ENCODE assay signal across 8 cellular contexts in genomic region chr22:17774206-17774927, GRCh38. TPM values are rescaled to one million over a fixed set of nuclear protein-coding genes. Genes with fewer than 3 reads are reported as not detected.
A peak's percentile ranks its signal among the peaks of the same experiment; 100 is the strongest.
DNase-seq lines count a peak whose midpoint lies in the region; ATAC-seq and TF ChIP-seq lines count a peak whose summit lies in the region.

Gene BID, minus strand, starts transcription at chr22:17774469. Its CDS starts 24,353 bp downstream, at chr22:17750116.

- intact Hi-C loops in MCF 10A (cut with micrococcal nuclease) = no loop called here

- no peaks in the 10 kb centered on the region for H3K9me3 Mint-ChIP-seq in MCF 10A (ENCODE audit: unreplicated experiment)

- H3K4me1 Mint-ChIP-seq in MCF 10A (ENCODE audit: insufficient read depth, unreplicated experiment) = peaks cover 11% of the 10 kb centered on the region

- H3K9ac ChIP-seq in iPS-20b (ENCODE audit: low read depth, low read length) (peak within 1 kb of the TSS; percentile 76; the same call in 1 of the 2 replicates), skeletal muscle tissue (ENCODE audit: low read depth in 1 of 3, low read length in 3 of 3) (peak within 1 kb of the TSS in 2 of 3 donors; percentile 38 to 73)

- no peaks in the 10 kb centered on the region for H3K27me3 Mint-ChIP-seq in MCF 10A (ENCODE audit: insufficient read depth, unreplicated experiment)

- no peak within 1 kb of the TSS for H3K27ac ChIP-seq in SJCRH30
- no peak within 1 kb of the TSS for H3K27ac ChIP-seq in iPS-20b (ENCODE audit: low read length)
- no peak within 1 kb of the TSS for H3K27ac ChIP-seq in skeletal muscle tissue (ENCODE audit: low read depth, low read length)

- POLR2A ChIA-PET in MCF 10A (lab: Yijun Ruan, JAX) = interaction anchor here (0.6 to 3.3 kb wide), 3 partner anchors 12 to 135 kb away, joined by 3 to 14 read pairs (median 5); partner anchors contain the start of gene BCL2L13

- BruUV-seq in MCF 10A (replicated peaks; lab: Mats Ljungman, UMichigan) = no TSS peak

- H3K4me3 Mint-ChIP-seq in MCF 10A (ENCODE audit: unreplicated experiment) = peak within 1 kb of the TSS; percentile 71

- H3K4me1 ChIP-seq in SJCRH30 = peaks cover 16% of the 10 kb centered on the region
- no peaks in the 10 kb centered on the region; the same call in 1 of the 2 replicates for H3K4me1 ChIP-seq in iPS-20b (ENCODE audit: insufficient read depth, low read length)
- peaks cover 14 to 36% (median 31%) of the 10 kb centered on the region in 3 donors for H3K4me1 ChIP-seq in skeletal muscle tissue (ENCODE audit: control insufficient read depth in 3 of 3, insufficient read depth in 3 of 3, low read length in 3 of 3)

- H3K27me3 ChIP-seq in SJCRH30 (peaks cover 17% of the 10 kb centered on the region; the same call in 1 of the 2 replicates), iPS-20b (ENCODE audit: insufficient read depth, low read length) (peaks cover 11% of the 10 kb centered on the region), skeletal muscle tissue (ENCODE audit: control insufficient read depth in 3 of 3, insufficient read depth in 3 of 3, low read length in 3 of 3) (peaks cover 0 to 8% (median 0%) of the 10 kb centered on the region in 3 donors)

- CTCF ChIA-PET in MCF 10A (lab: Yijun Ruan, JAX) = interaction anchor here (0.6 to 1.3 kb wide), 2 partner anchors 10 to 56 kb away, joined by 4 to 8 read pairs; no protein-coding TSS in a partner anchor

- H3K4me3 ChIP-seq in GM12875 (ENCODE audit: low read depth, low read length) = peak within 1 kb of the TSS; percentile 90
- peak within 1 kb of the TSS; percentile 90 for H3K4me3 ChIP-seq in SJCRH30
- peak within 1 kb of the TSS; percentile 73 for H3K4me3 ChIP-seq in iPS-20b (ENCODE audit: low read length)
- peak within 1 kb of the TSS; percentile 63 to 66 (median 63) for H3K4me3 ChIP-seq in skeletal muscle tissue (ENCODE audit: low read length in 3 of 3)

- H3K36me3 ChIP-seq in SJCRH30 (no peaks in the 10 kb centered on the region), iPS-20b (ENCODE audit: insufficient read depth, low read depth, low read length) (no peaks in the 10 kb centered on the region; the same call in 1 of the 2 replicates), skeletal muscle tissue (ENCODE audit: control insufficient read depth in 3 of 3, insufficient read depth in 3 of 3, low read length in 3 of 3) (no peaks in the 10 kb centered on the region)

- no peak for TF ChIP-seq CTCF in GM12875 (IDR thresholded peaks at IDR 0.05; ENCODE audit: borderline replicate concordance, insufficient read depth, low read depth, low read length)
- TF ChIP-seq CTCF in MCF 10A (IDR thresholded peaks at IDR 0.05; ENCODE audit: unreplicated experiment) = no peak

- no peaks in the 10 kb centered on the region for H3K36me3 Mint-ChIP-seq in MCF 10A (ENCODE audit: insufficient read depth, unreplicated experiment)

- DNase-seq in SJCRH30 (peak; percentile 35 to 55), MCF 10A (ENCODE audit: unreplicated experiment) (peak; percentile 23), NCI-H2107 (lab: John Stamatoyannopoulos, UW) (no peak)

- no peaks in the 10 kb centered on the region for H3K9me3 ChIP-seq in SJCRH30 (replicated peaks)
- no peaks in the 10 kb centered on the region for H3K9me3 ChIP-seq in iPS-20b (ENCODE audit: insufficient read depth, low read depth, low read length)
- H3K9me3 ChIP-seq in skeletal muscle tissue (ENCODE audit: control insufficient read depth in 3 of 3, low read length in 3 of 3) = no peaks in the 10 kb centered on the region

- no peak within 1 kb of the TSS for H3K27ac Mint-ChIP-seq in MCF 10A (ENCODE audit: low read depth, unreplicated experiment)

- ATAC-seq in HG02759 (IDR thresholded peaks at IDR 0.05; ENCODE audit: unreplicated experiment) (peak; percentile 40), HG03460 (IDR thresholded peaks at IDR 0.05; ENCODE audit: unreplicated experiment) (no peak)

RNA-seq across cellular contexts. Expression of gene BID, which starts in this region (rescaled TPM):
- 39.9 and 54.0 TPM in 2 replicates for total RNA-seq in SJCRH30 (2014; rRNA removed; shearing (Covaris generic))
- 21.5 and 25.0 TPM in 2 replicates for total RNA-seq in MCF 10A (2022)
- 10.4 TPM for total RNA-seq in skeletal muscle tissue
